Comparison of ENCODE assay signal across 5 cellular contexts in the genomic region with DNA sequence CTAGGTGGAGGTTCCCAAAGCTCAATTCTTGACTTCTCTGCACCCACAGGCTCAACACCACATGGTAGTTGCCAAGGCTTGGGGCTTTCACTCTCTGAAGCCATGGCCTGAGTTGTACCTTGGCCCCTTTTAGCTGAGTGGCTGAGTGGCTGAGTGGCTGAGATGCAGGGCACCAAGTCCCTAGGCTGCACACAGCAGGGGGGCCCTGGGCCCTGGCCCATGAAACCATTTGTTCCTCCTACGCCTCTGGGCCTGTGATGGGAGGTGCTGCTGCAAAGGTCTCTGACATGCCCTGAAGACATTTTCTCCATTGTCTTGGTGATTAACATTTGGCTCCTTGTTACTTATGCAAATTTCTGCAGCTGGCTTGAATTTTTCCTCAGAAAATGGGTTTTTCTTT.
DNase-seq lines count a peak whose midpoint lies in the region; ATAC-seq, FAIRE-seq and TF ChIP-seq lines count a peak whose summit lies in the region.
"Not testable (repeated sequence)": the region's sequence is repeated elsewhere in the genome, so short reads cannot be mapped to it uniquely, and the experiment has no call there.

No MANE protein-coding gene starts in this region.

- not testable (repeated sequence) for BruUV-seq in K562 (replicated peaks; lab: Mats Ljungman, UMichigan)

- H3K9me3 ChIP-seq in A549; HEK293 (ENCODE audit: control insufficient read depth, insufficient read depth, low read depth, low read length); K562 (replicated peaks; ENCODE audit: control insufficient read depth, insufficient read depth, low read depth, low read length); neuronal stem cell (replicated peaks in 1 of 2; ENCODE audit: control insufficient read depth in 2 of 2, insufficient read depth in 1 of 2, low read depth in 1 of 2, low read length in 2 of 2): not testable (repeated sequence)

- H2AK5ac ChIP-seq in neuronal stem cell (ENCODE audit: low read depth, low read length) = not testable (repeated sequence)

- H3K27me3 ChIP-seq in K562 (ENCODE audit: control insufficient read depth in 2 of 2, insufficient read depth in 2 of 2, low read length in 2 of 2); neuronal stem cell (ENCODE audit: control insufficient read depth in 3 of 3, insufficient read depth in 3 of 3, low read depth in 1 of 3, low read length in 3 of 3): not testable (repeated sequence)

- not testable (repeated sequence) for H3K79me1 ChIP-seq in neuronal stem cell (ENCODE audit: low read depth, low read length)

- intact Hi-C loops in K562 (cut with micrococcal nuclease); posterior vena cava (cut with DNase I): not testable (repeated sequence)

- not testable (repeated sequence) for H4K8ac ChIP-seq in neuronal stem cell (ENCODE audit: low read depth, low read length)

- POLR2A ChIA-PET in A549 (lab: Yijun Ruan, JAX); HEK293 (lab: Yijun Ruan, JAX); K562 (lab: Yijun Ruan, JAX): not testable (repeated sequence)

- in situ Hi-C loops in K562 (cut with MboI) = not testable (repeated sequence)

- H3K23ac ChIP-seq in neuronal stem cell (ENCODE audit: low read depth, low read length, poor library complexity) = not testable (repeated sequence)

- not testable (repeated sequence) for H3K9me1 ChIP-seq in K562 (ENCODE audit: control insufficient read depth, insufficient read depth, low read length)

- peak overlapping the region; percentile 22 for H2BK12ac ChIP-seq in neuronal stem cell (ENCODE audit: low read length)

- not testable (repeated sequence) for H2AFZ ChIP-seq in K562 (ENCODE audit: low read depth, low read length); neuronal stem cell (ENCODE audit: low read length)

- not testable (repeated sequence) for H3K4me2 ChIP-seq in A549; K562 (ENCODE audit: insufficient read depth, low read length); neuronal stem cell (ENCODE audit: insufficient read depth, low read length, poor library complexity, severe bottlenecking)

- TF ChIP-seq CTCF in A549 (IDR thresholded peaks at IDR 0.05); HEK293 (tag by site-specific recombination; IDR thresholded peaks at IDR 0.05); K562 (IDR thresholded peaks at IDR 0.05 in 2 of 3, conservative IDR thresholded peaks at IDR 0.05 in 1 of 3; ENCODE audit: insufficient read depth in 2 of 3, low read depth in 1 of 3, low read length in 3 of 3): not testable (repeated sequence)

- H3K18ac ChIP-seq in neuronal stem cell (ENCODE audit: low read length) = not testable (repeated sequence)

- H2BK15ac ChIP-seq in neuronal stem cell (ENCODE audit: low read length) = not testable (repeated sequence)

- not testable (repeated sequence) for DNase-seq in A549 (ENCODE audit: low read depth in 1 of 2, low spot score in 1 of 2); K562 (ENCODE audit: extremely low read depth in 1 of 4, low spot score in 3 of 4); neuronal stem cell (ENCODE audit: low spot score)
- peak; percentile 55 for DNase-seq in posterior vena cava (ENCODE audit: low spot score)

- not testable (repeated sequence) for H3K4ac ChIP-seq in neuronal stem cell (ENCODE audit: low read length)

- CTCF ChIA-PET in A549 (lab: Yijun Ruan, JAX); HEK293 (lab: Yijun Ruan, JAX); K562 (lab: Yijun Ruan, JAX; ENCODE audit: low intra/inter-chr PET ratio): not testable (repeated sequence)

- H4K91ac ChIP-seq in neuronal stem cell (ENCODE audit: low read depth, low read length, poor library complexity) = not testable (repeated sequence)

- not testable (repeated sequence) for H2BK120ac ChIP-seq in neuronal stem cell (ENCODE audit: low read depth, low read length)

- TF ChIP-seq POLR2A in A549 (IDR thresholded peaks at IDR 0.05; ENCODE audit: low read length); K562 (conservative IDR thresholded peaks at IDR 0.05): not testable (repeated sequence)

- H4K20me1 ChIP-seq in K562 (replicated peaks; ENCODE audit: control insufficient read depth, insufficient read depth, low read length) = not testable (repeated sequence)

- TF ChIP-seq EP300 in A549 (IDR thresholded peaks at IDR 0.05); K562 (IDR thresholded peaks at IDR 0.05; ENCODE audit: low read length): not testable (repeated sequence)

- ATAC-seq in A549, K562: not testable (repeated sequence)

- H3K14ac ChIP-seq in neuronal stem cell (ENCODE audit: low read length) = not testable (repeated sequence)

- H3K36me3 ChIP-seq in HEK293 (ENCODE audit: control insufficient read depth in 2 of 2, insufficient read depth in 1 of 2, low read length in 2 of 2); K562 (ENCODE audit: control insufficient read depth, insufficient read depth, low read length); neuronal stem cell (replicated peaks in 1 of 2; ENCODE audit: control insufficient read depth in 2 of 2, insufficient read depth in 2 of 2, low read length in 2 of 2): not testable (repeated sequence)

- not testable (repeated sequence) for H3K9ac ChIP-seq in K562 (ENCODE audit: insufficient read depth in 1 of 2, low read depth in 2 of 2, low read length in 2 of 2); neuronal stem cell (ENCODE audit: low read depth, low read length, poor library complexity)

- H3K4me3 ChIP-seq in A549; HEK293 (ENCODE audit: low read depth, low read length); K562; neuronal stem cell (ENCODE audit: low read length in 2 of 2): not testable (repeated sequence)

- not testable (repeated sequence) for H3K27ac ChIP-seq in A549; HEK293 (ENCODE audit: extremely low read depth, low read depth, low read length); K562 (ENCODE audit: extremely low read depth, low read depth, low read length); neuronal stem cell (replicated peaks; ENCODE audit: low read length)

- TF ChIP-seq RAD21 in A549 (conservative IDR thresholded peaks at IDR 0.05 in 1 of 2, IDR thresholded peaks at IDR 0.05 in 1 of 2); K562 (CRISPR knock-in tag; conservative IDR thresholded peaks at IDR 0.05 in 1 of 2, IDR thresholded peaks at IDR 0.05 in 1 of 2): not testable (repeated sequence)

- WGBS in A549 (ENCODE audit: missing lambda C conversion rate) = 16% methylated on average over 1 of the region's 1 CpG
- 0% methylated on average over 1 of the region's 1 CpG for WGBS in K562 (ENCODE audit: insufficient coverage, low coverage, missing lambda C conversion rate)
- WGBS in neuronal stem cell (ENCODE audit: extremely low coverage in 2 of 2, insufficient read length in 2 of 2, insufficient replicate concordance in 1 of 2), 2 donors = no CpG with 5 or more reads among the region's 1 CpG

- H2BK5ac ChIP-seq in neuronal stem cell (ENCODE audit: low read length) = not testable (repeated sequence)

- H3K4me1 ChIP-seq in A549; HEK293 (ENCODE audit: control insufficient read depth, insufficient read depth, low read length); K562 (replicated peaks in 1 of 2; ENCODE audit: control insufficient read depth in 2 of 2, insufficient read depth in 2 of 2, low read length in 2 of 2); neuronal stem cell (ENCODE audit: control insufficient read depth in 2 of 2, insufficient read depth in 1 of 2, low read depth in 1 of 2, low read length in 2 of 2): not testable (repeated sequence)

- H3K79me2 ChIP-seq in K562 (ENCODE audit: control insufficient read depth, insufficient read depth, low read length) = not testable (repeated sequence)

- not testable (repeated sequence) for FAIRE-seq in A549 (lab: Jason Lieb, UNC); K562 (lab: Jason Lieb, UNC)

TF ChIP-seq in A549, 52 proteins besides CTCF, POLR2A, EP300 and RAD21:
- TF ChIP-seq ZFP36 (IDR thresholded peaks at IDR 0.05; ENCODE audit: borderline replicate concordance, partially characterized antibody) = peak; percentile 75

TF ChIP-seq in HEK293, 187 proteins besides CTCF, POLR2A, EP300 and RAD21:
- TF ChIP-seq SETDB1 (IDR thresholded peaks at IDR 0.05; ENCODE audit: insufficient read length, low read length) (peak; percentile 52), ZNF585B (tag by site-specific recombination; IDR thresholded peaks at IDR 0.05) (peak; percentile 99)

TF ChIP-seq in K562, 482 proteins besides CTCF, POLR2A, EP300 and RAD21:
- TF ChIP-seq ZFP36 (IDR thresholded peaks at IDR 0.05; ENCODE audit: low read depth, low read length, partially characterized antibody) = peak; percentile 58
